In the genomic region with DNA sequence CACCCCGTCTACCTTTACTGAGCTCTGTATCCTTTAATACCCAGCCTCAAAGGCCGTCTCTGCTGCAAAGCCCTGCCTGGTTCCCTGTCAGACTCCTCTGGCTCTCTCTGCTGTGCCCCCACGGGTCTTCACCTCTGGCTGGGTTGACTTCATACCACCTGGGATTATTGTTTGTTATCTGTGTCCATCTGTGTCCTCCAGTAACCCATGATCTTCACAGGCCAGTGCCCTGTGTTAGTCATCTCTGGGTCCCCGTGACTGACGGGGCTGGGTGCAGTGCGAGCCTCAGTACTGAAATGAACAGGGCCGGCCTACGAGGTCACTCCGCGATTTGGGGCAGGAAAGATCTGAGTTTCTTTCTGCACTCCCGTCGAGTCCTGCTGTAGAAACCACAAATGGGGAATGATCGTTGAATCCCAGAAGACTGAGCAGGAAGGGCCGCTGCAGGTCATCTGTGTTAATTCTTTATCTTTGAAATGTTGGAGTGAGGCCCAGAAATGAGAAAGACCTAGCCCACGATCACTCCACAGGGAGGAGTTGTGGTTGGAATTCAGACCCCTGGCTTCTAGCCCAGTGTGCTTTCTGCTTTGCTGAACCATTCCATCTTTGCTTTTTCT, we compare ENCODE assay signal across 10 cellular contexts. TPM values are rescaled to one million over a fixed set of nuclear protein-coding genes. Genes with fewer than 3 reads are reported as not detected.
DNase-seq lines count a peak whose midpoint lies in the region; ATAC-seq, FAIRE-seq and TF ChIP-seq lines count a peak whose summit lies in the region.
"Had no signal": no experiment of that assay in that cellular context is flagged by ENCODE, and none has a peak within 500 bp of the region (broad histone marks: within the 10 kb centered on the region; RNA-seq: fewer than 3 reads in every experiment).

No MANE protein-coding gene starts in this region.

- H3K4me3 Mint-ChIP-seq in T-helper 2 cell treated with Interferon-gamma antibody and Interleukin-4, amounts not matched to agents 5 μg/mL and 100 μg/mL, for 36 hours: no peak overlapping the region
- H3K4me3 Mint-ChIP-seq: neural crest cell had no signal

- no peaks in the 10 kb centered on the region for H3K4me1 Mint-ChIP-seq in T-helper 2 cell treated with Interferon-gamma antibody and Interleukin-4, amounts not matched to agents 5 μg/mL and 100 μg/mL, for 36 hours (ENCODE audit: low read depth)
- H3K4me1 Mint-ChIP-seq: neural crest cell had no signal

- no peak for TF ChIP-seq EP300 in K562 (IDR thresholded peaks at IDR 0.05; ENCODE audit: low read length)

- no peaks in the 10 kb centered on the region for H3K36me3 ChIP-seq in K562 (ENCODE audit: control insufficient read depth, insufficient read depth, low read length)
- H3K36me3 ChIP-seq in liver (ENCODE audit: control insufficient read depth in 4 of 4, insufficient read depth in 3 of 4, low read depth in 1 of 4, low read length in 3 of 4): no peaks in the 10 kb centered on the region
- H3K36me3 ChIP-seq in vagina: no peaks in the 10 kb centered on the region

- ATAC-seq in K562 (peak; percentile 56), GM18498 (IDR thresholded peaks at IDR 0.05; ENCODE audit: unreplicated experiment) (no peak)

- peaks cover 4% of the 10 kb centered on the region for H3K27me3 Mint-ChIP-seq in T-helper 2 cell treated with Interferon-gamma antibody and Interleukin-4, amounts not matched to agents 5 μg/mL and 100 μg/mL, for 36 hours (ENCODE audit: low read depth)

- TF ChIP-seq CTCF in K562 (IDR thresholded peaks at IDR 0.05 in 2 of 3, conservative IDR thresholded peaks at IDR 0.05 in 1 of 3; ENCODE audit: insufficient read depth in 2 of 3, low read depth in 1 of 3, low read length in 3 of 3) (no peak), liver (IDR thresholded peaks at IDR 0.05; ENCODE audit: low read depth, low read length, missing input control) (no peak), vagina (IDR thresholded peaks at IDR 0.05) (no peak)

- no peak overlapping the region for H3K4me2 ChIP-seq in K562 (ENCODE audit: insufficient read depth, low read length)

- H3K9me1 ChIP-seq in K562 (ENCODE audit: control insufficient read depth, insufficient read depth, low read length): no peaks in the 10 kb centered on the region

- in situ Hi-C loops in K562 (cut with MboI): no loop called here

- FAIRE-seq in K562 (lab: Jason Lieb, UNC): peak; percentile 23

- peaks cover 16 to 69% of the 10 kb centered on the region in 2 experiments for H3K27me3 ChIP-seq in K562 (ENCODE audit: control insufficient read depth in 2 of 2, insufficient read depth in 2 of 2, low read length in 2 of 2)
- no peaks in the 10 kb centered on the region for H3K27me3 ChIP-seq in liver (ENCODE audit: control insufficient read depth in 4 of 4, insufficient read depth in 4 of 4, low read length in 3 of 4)
- H3K27me3 ChIP-seq in vagina: no peaks in the 10 kb centered on the region

- no peak overlapping the region for H3K4me3 ChIP-seq in K562
- H3K4me3 ChIP-seq in liver (ENCODE audit: low read depth in 1 of 3, low read length in 3 of 3): peak overlapping the region in 1 of 3 donors; percentile 21
- no peak overlapping the region for H3K4me3 ChIP-seq in vagina

- peaks cover 8 to 9% of the 10 kb centered on the region in 2 experiments; a peak in 2 of 5 replicates for H3K4me1 ChIP-seq in K562 (replicated peaks in 1 of 2; ENCODE audit: control insufficient read depth in 2 of 2, insufficient read depth in 2 of 2, low read length in 2 of 2)
- peaks cover 4 to 17% (median 14%) of the 10 kb centered on the region in 4 donors for H3K4me1 ChIP-seq in liver (ENCODE audit: control insufficient read depth in 4 of 4, insufficient read depth in 4 of 4, low read length in 3 of 4)
- H3K4me1 ChIP-seq in vagina: peaks cover 28% of the 10 kb centered on the region

- WGBS in K562 (ENCODE audit: insufficient coverage, low coverage, missing lambda C conversion rate): 0% methylated on average over 15 of the region's 15 CpGs
- WGBS in liver: 11% methylated on average over 15 of the region's 15 CpGs

- no TSS peak for BruUV-seq in K562 (replicated peaks; lab: Mats Ljungman, UMichigan)

- peaks cover 8% of the 10 kb centered on the region for H4K20me1 ChIP-seq in K562 (replicated peaks; ENCODE audit: control insufficient read depth, insufficient read depth, low read length)

- H3K79me2 ChIP-seq in K562 (ENCODE audit: control insufficient read depth, insufficient read depth, low read length): no peaks in the 10 kb centered on the region

- no peaks in the 10 kb centered on the region for H3K36me3 Mint-ChIP-seq in T-helper 2 cell treated with Interferon-gamma antibody and Interleukin-4, amounts not matched to agents 5 μg/mL and 100 μg/mL, for 36 hours (ENCODE audit: low read depth)

- H3K9ac ChIP-seq in K562 (ENCODE audit: insufficient read depth in 1 of 2, low read depth in 2 of 2, low read length in 2 of 2) (no peak overlapping the region), liver (ENCODE audit: low read depth in 1 of 2, low read length in 2 of 2) (peak overlapping the region; percentile 0 to 45)

- CTCF ChIA-PET in K562 (lab: Yijun Ruan, JAX; ENCODE audit: low intra/inter-chr PET ratio): no interaction called here

- H3K9me3 ChIP-seq in K562 (replicated peaks; ENCODE audit: control insufficient read depth, insufficient read depth, low read depth, low read length): no peaks in the 10 kb centered on the region
- H3K9me3 ChIP-seq in liver (ENCODE audit: control insufficient read depth in 4 of 4, low read length in 3 of 4): no peaks in the 10 kb centered on the region
- no peaks in the 10 kb centered on the region for H3K9me3 ChIP-seq in vagina

- TF ChIP-seq POLR2A in K562 (conservative IDR thresholded peaks at IDR 0.05): no peak
- no peak for TF ChIP-seq POLR2A in vagina (IDR thresholded peaks at IDR 0.05)

- TF ChIP-seq RAD21 in K562 (CRISPR knock-in tag; conservative IDR thresholded peaks at IDR 0.05 in 1 of 2, IDR thresholded peaks at IDR 0.05 in 1 of 2) (no peak), liver (IDR thresholded peaks at IDR 0.05) (peak; percentile 10 to 12)

- intact Hi-C loops in K562 (cut with micrococcal nuclease) (no loop called here), vagina (cut with DNase I) (no loop called here)

- H2AFZ ChIP-seq in K562 (ENCODE audit: low read depth, low read length): no peak overlapping the region

- H3K27ac ChIP-seq in K562 (ENCODE audit: extremely low read depth, low read depth, low read length): no peak overlapping the region
- peak overlapping the region; percentile 75 to 85 for H3K27ac ChIP-seq in liver (ENCODE audit: low read depth in 1 of 2, low read length in 2 of 2)
- H3K27ac ChIP-seq in vagina: peak overlapping the region; percentile 82

- peak; percentile 4 for DNase-seq in activated T-cell treated with anti-CD3 and anti-CD28 coated beads, Interleukin-2, amount 50 U/mL, for 1 hour
- DNase-seq in activated T-cell treated with anti-CD3 and anti-CD28 coated beads, Interleukin-2, amount 50 U/mL, for 48 hours: no peak
- DNase-seq in K562 (ENCODE audit: extremely low read depth in 1 of 4, low spot score in 3 of 4): peak; percentile 22 to 45 (median 33)
- DNase-seq in vagina (ENCODE audit: extremely low spot score in 2 of 2): peak in 1 of 2 donors; percentile 85
- DNase-seq in T-helper 2 cell treated with Interferon-gamma antibody and Interleukin-4, amounts not matched to agents 5 μg/mL and 100 μg/mL, for 36 hours (ENCODE audit: low spot score): no peak
- no peak for DNase-seq in GM19238 (ENCODE audit: insufficient read length, low spot score)
- DNase-seq: DMS153 had no signal

- POLR2A ChIA-PET in K562 (lab: Yijun Ruan, JAX): no interaction called here

- H3K9me3 Mint-ChIP-seq in T-helper 2 cell treated with Interferon-gamma antibody and Interleukin-4, amounts not matched to agents 5 μg/mL and 100 μg/mL, for 36 hours: no peaks in the 10 kb centered on the region
- H3K9me3 Mint-ChIP-seq: neural crest cell had no signal

- no peak overlapping the region for H3K27ac Mint-ChIP-seq in T-helper 2 cell treated with Interferon-gamma antibody and Interleukin-4, amounts not matched to agents 5 μg/mL and 100 μg/mL, for 36 hours

TF ChIP-seq in K562, 482 proteins besides CTCF, POLR2A, EP300 and RAD21 (continues in another document):
- TF ChIP-seq TEAD1 (CRISPR knock-in tag; IDR thresholded peaks at IDR 0.05): 0 out of 4 replicates have a peak, but pooled peaks of 1 of the 2 experiments have one; percentile 48
- TF ChIP-seq GATA2 (CRISPR knock-in tag; IDR thresholded peaks at IDR 0.05): peak; percentile 62
- TF ChIP-seq CBFA2T3 (IDR thresholded peaks at IDR 0.05): peak; percentile 48; the same call in 1 of the 2 replicates
- 0 out of 2 replicates have a peak, but pooled peaks have one; percentile 30 for TF ChIP-seq CBFA2T2 (conservative IDR thresholded peaks at IDR 0.05)
- no peak for TF ChIP-seq DDX20 (tag; IDR thresholded peaks at IDR 0.05; ENCODE audit: low read depth)

TF ChIP-seq in liver, 16 proteins besides CTCF, POLR2A, EP300 and RAD21 (continues in another document):
- TF ChIP-seq FOXA1 (IDR thresholded peaks at IDR 0.05): no peak
- TF ChIP-seq JUND (IDR thresholded peaks at IDR 0.05): peak; percentile 77 to 94

RNA-seq across cellular contexts. Expression of a gene that starts 12.3 kb away (rescaled TPM):
- total RNA-seq in K562 (2011; cell fraction: chromatin; rRNA removed; ENCODE audit: low replicate concordance): not detected in 2 replicates
- not detected in 2 replicates for total RNA-seq in K562 (2011; cell fraction: nucleolus; rRNA removed)
- not detected in 2 replicates for total RNA-seq in K562 (2011; cell fraction: nucleoplasm; rRNA removed)
- total RNA-seq in K562 (2014; rRNA removed): not detected in 2 replicates
- total RNA-seq in K562 (2014; rRNA removed; fragmentation: Illumina TruSeq; extraction: Trizol): not detected in 2 replicates
- total RNA-seq in K562 (2015; rRNA removed; fragmentation: Illumina TruSeq; extraction: Trizol): not detected in 2 replicates
- total RNA-seq in K562 (2021): not detected in 2 replicates
- polyA plus RNA-seq in K562 (2011; rRNA removed): not detected in 2 replicates
- polyA plus RNA-seq in K562 (2011; cell fraction: cytosol; rRNA removed): 0.01 TPM in 1 of 2 replicates, not detected in the other
- 0.04 TPM in 1 of 2 replicates, not detected in the other for polyA plus RNA-seq in K562 (2011; cell fraction: nucleus; rRNA removed)
- polyA plus RNA-seq in K562 (2012): 0.01 TPM in 1 of 2 replicates, not detected in the other
- not detected in 2 replicates for polyA plus RNA-seq in K562 (2014; fragmentation: Illumina TruSeq; extraction: Trizol)
- polyA plus RNA-seq in K562 (2014; fragmentation: Nextera tagmentation; extraction: Ambion mirVana): not detected
- polyA plus RNA-seq in K562 (2014; rRNA removed): not detected in 2 replicates
- polyA minus RNA-seq in K562 (2011; rRNA and poly(A)+ RNA removed): not detected in 2 replicates
- polyA minus RNA-seq in K562 (2011; cell fraction: cytosol; rRNA and poly(A)+ RNA removed): not detected in 2 replicates
- polyA minus RNA-seq in K562 (2011; cell fraction: nucleus; rRNA and poly(A)+ RNA removed): not detected in 2 replicates
- 1 to 10 TPM in 1 of 2 donors, under 1 TPM in 1; 0.98 to 1.3 TPM for total RNA-seq in liver
- under 1 TPM; 0.15 to 0.35 TPM for polyA plus RNA-seq in liver
- total RNA-seq in vagina: 13.5 TPM

Comparison
In these comparisons a context has a peak if more than half of its experiments do, and no peak if none do; other contexts are left out.
1. DNase-seq: peak in activated T-cell treated with anti-CD3 and anti-CD28 coated beads, Interleukin-2, amount 50 U/mL, for 1 hour (single experiment) and K562 (4 of 4); none in activated T-cell treated with anti-CD3 and anti-CD28 coated beads, Interleukin-2, amount 50 U/mL, for 48 hours (0 of 2), T-helper 2 cell treated with Interferon-gamma antibody and Interleukin-4, amounts not matched to agents 5 μg/mL and 100 μg/mL, for 36 hours (single experiment) and GM19238 (single experiment).
2. H3K9ac ChIP-seq: peak in liver (2 of 2); none in K562 (0 of 2).